ENCODE assay signal across 26 cellular contexts in genomic region chr15:80698636-80699035, GRCh38. TPM values are rescaled to one million over a fixed set of nuclear protein-coding genes. Genes with fewer than 3 reads are reported as not detected.
DNase-seq lines count a peak whose midpoint lies in the region; ATAC-seq, FAIRE-seq and TF ChIP-seq lines count a peak whose summit lies in the region.
"Had no signal": no experiment of that assay in that cellular context is flagged by ENCODE, and none has a peak within 500 bp of the region (broad histone marks: within the 10 kb centered on the region; RNA-seq: fewer than 3 reads in every experiment).

No MANE protein-coding gene starts in this region.

- ATAC-seq in stimulated activated effector memory CD8-positive, alpha-beta T cell treated with anti-CD3 and anti-CD28 coated beads, Interleukin-12 subunit alpha, Interleukin-12 subunit beta, amount 100 ng/mL, for 72 hours: no peak
- ATAC-seq in GM21381 (IDR thresholded peaks at IDR 0.05; ENCODE audit: unreplicated experiment) (no peak), GM18868 (IDR thresholded peaks at IDR 0.05; ENCODE audit: unreplicated experiment) (no peak)
- ATAC-seq: activated naive CD4-positive, alpha-beta T cell treated with anti-CD3 and anti-CD28 coated beads, Interleukin-2, amount 50 U/mL, for 72 hours; activated T-helper 17 cell treated with anti-CD3 and anti-CD28 coated beads, Interleukin-2, amount 50 U/mL, for 72 hours; left lung; psoas muscle; stimulated activated naive B cell treated with anti-CD40 and anti-IgM and Interleukin-4, amounts not matched to agents 10 μg/mL and 1 μg/mL and 100 μg/mL, for 72 hours; T-helper 17 cell had no signal

- no peaks in the 10 kb centered on the region for H3K9me3 ChIP-seq in astrocyte (ENCODE audit: insufficient read depth, low read depth, low read length)
- no peaks in the 10 kb centered on the region for H3K9me3 ChIP-seq in hepatocyte (ENCODE audit: low read depth)
- H3K9me3 ChIP-seq: esophagus squamous epithelium, left lung, psoas muscle, thoracic aorta had no signal

- H3K4me3 ChIP-seq in astrocyte (ENCODE audit: insufficient read depth, low read depth, low read length): no peak overlapping the region
- H3K4me3 ChIP-seq in hepatocyte: no peak overlapping the region
- H3K4me3 ChIP-seq: esophagus squamous epithelium, neural progenitor cell, psoas muscle, SK-N-MC, skin epidermis, thoracic aorta had no signal

- WGBS in hepatocyte (ENCODE audit: low lambda C conversion rate, missing lambda C conversion rate): 74% methylated on average over 1 of the region's 1 CpG

- no peaks in the 10 kb centered on the region for H3K9me2 ChIP-seq in hepatocyte (replicated peaks; ENCODE audit: insufficient read depth)

- H3K27ac ChIP-seq in astrocyte (ENCODE audit: low read depth, low read length) (no peak overlapping the region), hepatocyte (peak overlapping the region; percentile 41)
- H3K27ac ChIP-seq: esophagus squamous epithelium, left lung, neural progenitor cell, psoas muscle, SK-N-MC, skin epidermis, thoracic aorta had no signal

- DNase-seq in GM03348 (ENCODE audit: low spot score) (peak; percentile 10), astrocyte (ENCODE audit: low read depth) (peak; percentile 37), hepatocyte (ENCODE audit: low spot score) (no peak), NCI-H1694 treated with DMSO at 0.1 percent for 48 hours (lab: John Stamatoyannopoulos, UW) (no peak)
- no peak for DNase-seq in stimulated activated effector memory CD8-positive, alpha-beta T cell treated with anti-CD3 and anti-CD28 coated beads, Interleukin-12 subunit alpha, Interleukin-12 subunit beta, amount 100 ng/mL, for 72 hours (ENCODE audit: low spot score in 2 of 2)
- DNase-seq in stimulated activated naive CD4-positive, alpha-beta T cell treated with Interleukin-2 at 50 U/mL for 16 hours (lab: John Stamatoyannopoulos, UW): no peak
- DNase-seq: activated CD4-positive, alpha-beta T cell treated with anti-CD3 and anti-CD28 coated beads, Interleukin-2, amount 50 U/mL, for 1 hour; CD4-positive, CD25-positive, alpha-beta regulatory T cell; DMS153; esophagus squamous epithelium; left lung; NCI-H1092; NCI-H2029 treated with DMSO at 0.1 percent for 48 hours; psoas muscle; stimulated activated CD4-positive, alpha-beta T cell treated with anti-CD3 and anti-CD28 coated beads, Interleukin-2, amount 100 ng/mL, for 24 hours; stimulated activated naive B cell treated with anti-CD40 and anti-IgM and Interleukin-4, amounts not matched to agents 10 μg/mL and 1 μg/mL and 100 μg/mL, for 72 hours; T-helper 17 cell had no signal

- H3K4me1 Mint-ChIP-seq in astrocyte (ENCODE audit: low read depth, unreplicated experiment): peaks cover 20% of the 10 kb centered on the region
- H3K4me1 Mint-ChIP-seq in stimulated activated effector memory CD8-positive, alpha-beta T cell treated with anti-CD3 and anti-CD28 coated beads, Interleukin-12 subunit alpha, Interleukin-12 subunit beta, amount 100 ng/mL, for 72 hours: peaks cover 31% of the 10 kb centered on the region

- TF ChIP-seq CTCF in astrocyte (IDR thresholded peaks at IDR 0.05; ENCODE audit: insufficient read depth, low read depth, low read length): no peak
- TF ChIP-seq CTCF in hepatocyte (IDR thresholded peaks at IDR 0.05; ENCODE audit: poor library complexity): no peak

- no peaks in the 10 kb centered on the region for H3K27me3 ChIP-seq in astrocyte (ENCODE audit: insufficient read depth, low read length)
- no peaks in the 10 kb centered on the region for H3K27me3 ChIP-seq in hepatocyte
- H3K27me3 ChIP-seq: esophagus squamous epithelium, left lung had no signal

- no peaks in the 10 kb centered on the region for H3K36me3 Mint-ChIP-seq in astrocyte (ENCODE audit: low read depth, unreplicated experiment)
- no peaks in the 10 kb centered on the region for H3K36me3 Mint-ChIP-seq in stimulated activated effector memory CD8-positive, alpha-beta T cell treated with anti-CD3 and anti-CD28 coated beads, Interleukin-12 subunit alpha, Interleukin-12 subunit beta, amount 100 ng/mL, for 72 hours
- H3K36me3 Mint-ChIP-seq: CD4-positive, CD25-positive, alpha-beta regulatory T cell; stimulated activated naive B cell treated with anti-CD40 and anti-IgM and Interleukin-4, amounts not matched to agents 10 μg/mL and 1 μg/mL and 100 μg/mL, for 72 hours had no signal

- H3K79me2 ChIP-seq in astrocyte (ENCODE audit: insufficient read depth, low read length): peaks cover 71% of the 10 kb centered on the region
- H3K79me2 ChIP-seq in hepatocyte: peaks cover 79% of the 10 kb centered on the region

- H3K4me2 ChIP-seq in astrocyte (ENCODE audit: low read length) (peak overlapping the region; percentile 13), hepatocyte (peak overlapping the region; percentile 94)
- H3K4me2 ChIP-seq: neural progenitor cell had no signal

- H2AFZ ChIP-seq in astrocyte (ENCODE audit: low read depth, low read length) (no peak overlapping the region), hepatocyte (no peak overlapping the region)
- H2AFZ ChIP-seq: neural progenitor cell had no signal

- H3K27me3 Mint-ChIP-seq in astrocyte (ENCODE audit: low read depth, unreplicated experiment): no peaks in the 10 kb centered on the region
- H3K27me3 Mint-ChIP-seq: activated T-helper 17 cell treated with anti-CD3 and anti-CD28 coated beads, Interleukin-2, amount 50 U/mL, for 72 hours; T-helper 17 cell had no signal

- no peak overlapping the region for H3K4me3 Mint-ChIP-seq in astrocyte (ENCODE audit: unreplicated experiment)
- no peak overlapping the region for H3K4me3 Mint-ChIP-seq in stimulated activated effector memory CD8-positive, alpha-beta T cell treated with anti-CD3 and anti-CD28 coated beads, Interleukin-12 subunit alpha, Interleukin-12 subunit beta, amount 100 ng/mL, for 72 hours
- H3K4me3 Mint-ChIP-seq: activated T-helper 17 cell treated with anti-CD3 and anti-CD28 coated beads, Interleukin-2, amount 50 U/mL, for 72 hours; neural progenitor cell; stimulated activated naive B cell treated with anti-CD40 and anti-IgM and Interleukin-4, amounts not matched to agents 10 μg/mL and 1 μg/mL and 100 μg/mL, for 72 hours; T-helper 17 cell had no signal

- no peak for FAIRE-seq in astrocyte (lab: Jason Lieb, UNC)
- FAIRE-seq: GM12892 had no signal

- H3K9me3 Mint-ChIP-seq in astrocyte (ENCODE audit: unreplicated experiment): no peaks in the 10 kb centered on the region
- H3K9me3 Mint-ChIP-seq in stimulated activated effector memory CD8-positive, alpha-beta T cell treated with anti-CD3 and anti-CD28 coated beads, Interleukin-12 subunit alpha, Interleukin-12 subunit beta, amount 100 ng/mL, for 72 hours: no peaks in the 10 kb centered on the region
- H3K9me3 Mint-ChIP-seq: activated naive CD4-positive, alpha-beta T cell treated with anti-CD3 and anti-CD28 coated beads, Interleukin-2, amount 50 U/mL, for 72 hours; activated T-helper 17 cell treated with anti-CD3 and anti-CD28 coated beads, Interleukin-2, amount 50 U/mL, for 72 hours; neural progenitor cell; stimulated activated naive B cell treated with anti-CD40 and anti-IgM and Interleukin-4, amounts not matched to agents 10 μg/mL and 1 μg/mL and 100 μg/mL, for 72 hours had no signal

- peaks cover 16% of the 10 kb centered on the region for H3K4me1 ChIP-seq in astrocyte (ENCODE audit: insufficient read depth, low read length)
- peaks cover 7% of the 10 kb centered on the region for H3K4me1 ChIP-seq in hepatocyte (ENCODE audit: insufficient read depth)

- H4K20me1 ChIP-seq in astrocyte (ENCODE audit: insufficient read depth, low read length) (peaks cover 68% of the 10 kb centered on the region), hepatocyte (ENCODE audit: insufficient read depth, poor library complexity, severe bottlenecking) (no peaks in the 10 kb centered on the region)

- H3K36me3 ChIP-seq in astrocyte (ENCODE audit: insufficient read depth, low read length) (no peaks in the 10 kb centered on the region), hepatocyte (replicated peaks; ENCODE audit: insufficient read depth, low read depth) (no peaks in the 10 kb centered on the region)
- H3K36me3 ChIP-seq: esophagus squamous epithelium, left lung, neural progenitor cell, thoracic aorta had no signal

- H3K9ac ChIP-seq in astrocyte (ENCODE audit: low read length): no peak overlapping the region
- H3K9ac ChIP-seq: neural progenitor cell had no signal

- H3K27ac Mint-ChIP-seq in astrocyte (ENCODE audit: unreplicated experiment): no peak overlapping the region
- peak overlapping the region; percentile 20 for H3K27ac Mint-ChIP-seq in stimulated activated effector memory CD8-positive, alpha-beta T cell treated with anti-CD3 and anti-CD28 coated beads, Interleukin-12 subunit alpha, Interleukin-12 subunit beta, amount 100 ng/mL, for 72 hours
- H3K27ac Mint-ChIP-seq: activated naive CD4-positive, alpha-beta T cell treated with anti-CD3 and anti-CD28 coated beads, Interleukin-2, amount 50 U/mL, for 72 hours; activated T-helper 17 cell treated with anti-CD3 and anti-CD28 coated beads, Interleukin-2, amount 50 U/mL, for 72 hours; neural progenitor cell; stimulated activated naive B cell treated with anti-CD40 and anti-IgM and Interleukin-4, amounts not matched to agents 10 μg/mL and 1 μg/mL and 100 μg/mL, for 72 hours; T-helper 17 cell had no signal

RNA-seq across cellular contexts. Expression of gene ABHD17C, which starts 3.5 kb away (rescaled TPM):
- total RNA-seq in astrocyte: 9.5 and 10.2 TPM in 2 replicates
- 19.3 and 21.9 TPM in 2 replicates for total RNA-seq in hepatocyte
- polyA plus RNA-seq in hepatocyte: 22.5 and 32.4 TPM in 2 replicates

Comparison
In these comparisons a context has a peak if more than half of its experiments do, and no peak if none do; other contexts are left out.
1. DNase-seq: peak in GM03348 (single experiment) and astrocyte (single experiment); none in hepatocyte (single experiment), stimulated activated effector memory CD8-positive, alpha-beta T cell treated with anti-CD3 and anti-CD28 coated beads, Interleukin-12 subunit alpha, Interleukin-12 subunit beta, amount 100 ng/mL, for 72 hours (0 of 2), NCI-H1694 treated with DMSO at 0.1 percent for 48 hours (single experiment) and stimulated activated naive CD4-positive, alpha-beta T cell treated with Interleukin-2 at 50 U/mL for 16 hours (single experiment).